ENCODE assay signal across 28 cellular contexts in genomic region chr2:157948856-157949255, GRCh38.
"Had no signal": no experiment of that assay in that cellular context is flagged by ENCODE, and none has a peak within 500 bp of the region (broad histone marks: within the 10 kb centered on the region; RNA-seq: fewer than 3 reads in every experiment).

No MANE protein-coding gene starts in this region.

- ATAC-seq: effector memory CD8-positive, alpha-beta T cell; esophagus mucosa; foreskin keratinocyte; gastrocnemius medialis; gastroesophageal sphincter; heart left ventricle; heart right ventricle had no signal

- H3K9me3 ChIP-seq: colonic mucosa, esophagus muscularis mucosa, esophagus squamous epithelium, gastrocnemius medialis, gastroesophageal sphincter, heart left ventricle, heart right ventricle had no signal

- H3K4me3 ChIP-seq: colonic mucosa, coronary artery, dorsolateral prefrontal cortex, esophagus muscularis mucosa, esophagus squamous epithelium, gastrocnemius medialis, gastroesophageal sphincter, heart left ventricle, heart right ventricle had no signal

- H3K27ac ChIP-seq: colonic mucosa, coronary artery, dorsolateral prefrontal cortex, epithelial cell of prostate, esophagus muscularis mucosa, esophagus squamous epithelium, foreskin keratinocyte, gastrocnemius medialis, gastroesophageal sphincter, heart left ventricle, heart right ventricle had no signal

- DNase-seq: colonic mucosa; cortex of kidney; dermis blood vessel endothelial cell; dorsolateral prefrontal cortex; effector CD4-positive, alpha-beta T cell; effector CD8-positive, alpha-beta T cell; effector memory CD4-positive, alpha-beta T cell; effector memory CD8-positive, alpha-beta T cell; endodermal cell; erythroblast; esophagus squamous epithelium; foreskin fibroblast; foreskin keratinocyte; foreskin melanocyte; gastrocnemius medialis; glutamatergic neuron; head of caudate nucleus; heart left ventricle; heart right ventricle had no signal

- H3K4me1 ChIP-seq: colonic mucosa, esophagus muscularis mucosa, esophagus squamous epithelium, foreskin keratinocyte, gastrocnemius medialis, gastroesophageal sphincter, heart left ventricle, heart right ventricle had no signal

- H3K27me3 ChIP-seq: colonic mucosa, dorsolateral prefrontal cortex, esophagus muscularis mucosa, esophagus squamous epithelium, gastrocnemius medialis, gastroesophageal sphincter, heart left ventricle, heart right ventricle had no signal

- H3K36me3 ChIP-seq: colonic mucosa, esophagus muscularis mucosa, esophagus squamous epithelium, gastrocnemius medialis, gastroesophageal sphincter, heart left ventricle, heart right ventricle had no signal

- FAIRE-seq: colon, endometrium, endothelial cell of umbilical vein, frontal cortex had no signal
